ENCODE assay signal across 27 cellular contexts in the genomic region with DNA sequence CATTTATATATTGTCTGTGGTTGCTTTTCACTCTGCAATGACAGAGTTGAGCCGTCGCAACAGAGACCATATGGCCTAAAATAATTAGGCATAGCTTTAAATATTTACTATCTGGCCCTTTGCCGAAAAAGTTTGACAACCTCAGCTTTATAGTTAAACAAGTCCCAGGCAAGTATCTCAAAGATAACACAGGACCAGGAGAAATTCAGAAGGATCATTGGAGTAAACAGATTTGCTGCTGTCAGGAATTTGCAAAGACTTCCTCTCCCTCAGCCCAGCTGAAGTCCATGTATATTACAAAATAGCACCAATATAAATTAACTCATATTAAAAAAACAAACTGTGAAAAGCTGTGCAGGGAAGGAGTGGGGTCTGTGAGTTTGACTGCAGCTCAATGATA.
"Had no signal": no experiment of that assay in that cellular context is flagged by ENCODE, and none has a peak within 500 bp of the region (broad histone marks: within the 10 kb centered on the region; RNA-seq: fewer than 3 reads in every experiment).

No MANE protein-coding gene starts in this region.

- H3K4me3 ChIP-seq: coronary artery, dorsolateral prefrontal cortex, esophagus muscularis mucosa, gastroesophageal sphincter, left lung, lower lobe of right lung, psoas muscle, right lobe of liver, spleen had no signal

- H3K9me3 ChIP-seq: esophagus muscularis mucosa, gastroesophageal sphincter, left lung, lower lobe of right lung, psoas muscle, right lobe of liver, spleen had no signal

- H3K27ac Mint-ChIP-seq: effector memory CD8-positive, alpha-beta T cell; memory B cell; naive B cell; nephron progenitor cell; stimulated activated naive B cell treated with anti-CD40 and anti-IgM and Interleukin-4, amounts not matched to agents 10 μg/mL and 1 μg/mL and 100 μg/mL, for 72 hours; stimulated activated naive CD8-positive, alpha-beta T cell treated with anti-CD3 and anti-CD28 coated beads, Interleukin-15, amount 100 ng/mL, for 72 hours had no signal

- H3K4me1 ChIP-seq: left lung, lower lobe of right lung, parathyroid adenoma, psoas muscle, right lobe of liver had no signal

- H3K36me3 Mint-ChIP-seq: memory B cell; naive B cell; stimulated activated naive B cell treated with anti-CD40 and anti-IgM and Interleukin-4, amounts not matched to agents 10 μg/mL and 1 μg/mL and 100 μg/mL, for 72 hours had no signal

- H3K27me3 Mint-ChIP-seq: effector memory CD8-positive, alpha-beta T cell; naive B cell; stimulated activated naive B cell treated with anti-CD40 and anti-IgM and Interleukin-4, amounts not matched to agents 10 μg/mL and 1 μg/mL and 100 μg/mL, for 72 hours; stimulated activated naive CD8-positive, alpha-beta T cell treated with anti-CD3 and anti-CD28 coated beads, Interleukin-15, amount 100 ng/mL, for 72 hours had no signal

- H3K4me1 Mint-ChIP-seq: memory B cell, nephron progenitor cell had no signal

- H3K9me3 Mint-ChIP-seq: effector memory CD8-positive, alpha-beta T cell; memory B cell; naive B cell; nephron progenitor cell; stimulated activated naive B cell treated with anti-CD40 and anti-IgM and Interleukin-4, amounts not matched to agents 10 μg/mL and 1 μg/mL and 100 μg/mL, for 72 hours; stimulated activated naive CD8-positive, alpha-beta T cell treated with anti-CD3 and anti-CD28 coated beads, Interleukin-15, amount 100 ng/mL, for 72 hours had no signal

- H3K4me3 Mint-ChIP-seq: effector memory CD8-positive, alpha-beta T cell; memory B cell; naive B cell; nephron progenitor cell; stimulated activated naive B cell treated with anti-CD40 and anti-IgM and Interleukin-4, amounts not matched to agents 10 μg/mL and 1 μg/mL and 100 μg/mL, for 72 hours; stimulated activated naive CD8-positive, alpha-beta T cell treated with anti-CD3 and anti-CD28 coated beads, Interleukin-15, amount 100 ng/mL, for 72 hours had no signal

- H3K27ac ChIP-seq: coronary artery, dorsolateral prefrontal cortex, epithelial cell of prostate, left lung, lower lobe of right lung, parathyroid adenoma, psoas muscle, right lobe of liver, spleen had no signal

- DNase-seq: central memory CD4-positive, alpha-beta T cell; dorsolateral prefrontal cortex; effector memory CD8-positive, alpha-beta T cell; foreskin fibroblast; head of caudate nucleus; hypothalamus; islet precursor cell; left lung; lower lobe of right lung; naive B cell; nephron progenitor cell; psoas muscle; retina; right lobe of liver; spleen; stimulated activated CD4-positive, alpha-beta T cell treated with anti-CD3 and anti-CD28 coated beads, Interleukin-15, amount 100 ng/mL, for 24 hours; stimulated activated CD4-positive, alpha-beta T cell treated with anti-CD3 and anti-CD28 coated beads, Interleukin-1b, Interleukin-23, amount 100 ng/mL, for 48 hours; stimulated activated CD4-positive, alpha-beta T cell treated with anti-CD3 and anti-CD28 coated beads, Interleukin-4, amount 100 ng/mL, for 24 hours; stimulated activated naive B cell treated with anti-CD40 and anti-IgM and Interleukin-4, amounts not matched to agents 10 μg/mL and 1 μg/mL and 100 μg/mL, for 72 hours; stimulated activated naive CD8-positive, alpha-beta T cell treated with anti-CD3 and anti-CD28 coated beads, Interleukin-15, amount 100 ng/mL, for 72 hours; substantia nigra had no signal

- H3K27me3 ChIP-seq: dorsolateral prefrontal cortex, esophagus muscularis mucosa, gastroesophageal sphincter, left lung, right lobe of liver, spleen had no signal
